Comparison of ENCODE assay signal across 1 cellular context in the genomic region with DNA sequence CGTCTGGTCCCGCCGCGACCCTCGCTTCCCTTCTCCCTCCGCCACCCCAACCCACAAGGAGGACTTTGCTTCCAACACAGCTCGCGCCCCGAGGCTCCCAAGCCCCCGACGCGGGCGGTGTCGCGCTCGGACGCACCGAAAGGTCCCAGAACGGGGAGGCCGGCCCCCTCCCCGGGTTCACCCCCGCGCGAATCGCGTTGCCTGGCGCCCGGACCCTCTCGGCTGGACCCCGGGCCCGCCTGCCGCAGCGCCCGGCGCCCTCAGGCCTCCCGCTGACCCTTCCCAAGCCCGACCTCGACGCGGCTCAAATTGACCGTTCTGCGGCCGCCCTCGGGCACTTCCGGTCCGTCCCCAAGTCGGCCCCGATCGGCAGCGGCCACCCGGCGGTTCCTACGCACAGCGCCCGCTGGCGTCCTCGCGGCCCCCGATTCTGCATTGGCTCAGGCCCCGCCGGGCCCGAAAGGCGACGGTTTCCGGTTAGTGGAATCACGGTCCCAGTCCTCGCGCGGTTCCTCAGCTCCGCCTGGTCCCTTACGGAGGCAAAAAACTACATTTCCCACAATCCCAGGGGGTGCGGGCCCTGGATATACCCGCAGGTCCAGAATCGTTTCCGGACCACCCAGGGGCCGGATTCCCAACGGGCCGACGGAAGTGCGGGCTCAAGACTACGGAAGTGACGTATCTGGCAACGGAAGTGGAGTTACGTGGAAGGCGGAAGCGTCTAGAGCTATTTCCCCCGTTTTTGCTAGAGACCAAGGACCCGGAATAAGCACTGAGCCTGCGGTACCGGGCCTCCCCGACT.
TF ChIP-seq lines count a peak whose summit lies in the region.

Gene AURKAIP1 (minus strand): TSS at position 347 of the 802 bp plus-strand sequence. CDS start 451 bp downstream, outside the sequence.

TF ChIP-seq in HepG2, 621 proteins besides CTCF, POLR2A, EP300 and RAD21 (continued from another document and continues in another):
- TF ChIP-seq DNMT3B (CRISPR knock-in tag; conservative IDR thresholded peaks at IDR 0.05) (no peak; the same call in 1 of the 2 replicates), ZNF160 (CRISPR knock-in tag; IDR thresholded peaks at IDR 0.05) (peak; percentile 91), ZNF468 (CRISPR knock-in tag; IDR thresholded peaks at IDR 0.05) (no peak), ZFP90 (CRISPR knock-in tag; IDR thresholded peaks at IDR 0.05; ENCODE audit: borderline replicate concordance) (no peak; the same call in 1 of the 2 replicates), NAIF1 (CRISPR knock-in tag; IDR thresholded peaks at IDR 0.05; ENCODE audit: borderline replicate concordance) (peak; percentile 49; the same call in 1 of the 2 replicates), PREB (CRISPR knock-in tag; IDR thresholded peaks at IDR 0.05) (peak; percentile 77; the same call in 1 of the 2 replicates), ZNF572 (CRISPR knock-in tag; IDR thresholded peaks at IDR 0.05) (peak; percentile 88; the same call in 1 of the 2 replicates), MTA1 (CRISPR knock-in tag; IDR thresholded peaks at IDR 0.05; ENCODE audit: borderline replicate concordance) (peak; percentile 75; the same call in 1 of the 2 replicates), ZNF34 (CRISPR knock-in tag; IDR thresholded peaks at IDR 0.05; ENCODE audit: borderline replicate concordance) (peak; percentile 99), XBP1 (CRISPR knock-in tag; IDR thresholded peaks at IDR 0.05) (no peak), KDM6A (CRISPR knock-in tag; IDR thresholded peaks at IDR 0.05; ENCODE audit: low read depth) (0 out of 2 replicates have a peak, but pooled peaks have one; percentile 3), ZC3H4 (CRISPR knock-in tag; IDR thresholded peaks at IDR 0.05; ENCODE audit: borderline replicate concordance) (no peak), ZNF331 (CRISPR knock-in tag; IDR thresholded peaks at IDR 0.05) (peak; percentile 98), ETV5 (CRISPR knock-in tag; IDR thresholded peaks at IDR 0.05; ENCODE audit: borderline replicate concordance) (peak; percentile 86), ZNF431 (CRISPR knock-in tag; IDR thresholded peaks at IDR 0.05; ENCODE audit: borderline replicate concordance, low read depth) (peak; percentile 67; the same call in 1 of the 2 replicates), PHF21A (CRISPR knock-in tag; IDR thresholded peaks at IDR 0.05) (peak; percentile 93), JUNB (CRISPR knock-in tag; IDR thresholded peaks at IDR 0.05; ENCODE audit: borderline replicate concordance) (no peak), FOXO1 (CRISPR knock-in tag; IDR thresholded peaks at IDR 0.05) (peak; percentile 70), TP53 (CRISPR knock-in tag; conservative IDR thresholded peaks at IDR 0.05) (peak; percentile 96; the same call in 1 of the 2 replicates), MZF1 (CRISPR knock-in tag; IDR thresholded peaks at IDR 0.05; ENCODE audit: borderline replicate concordance) (no peak), ASH2L (IDR thresholded peaks at IDR 0.05; ENCODE audit: insufficient read length, low read depth, low read length) (peak; percentile 98), TCF7 (IDR thresholded peaks at IDR 0.05; ENCODE audit: low read depth) (no peak), HCFC1 (IDR thresholded peaks at IDR 0.05; ENCODE audit: low read depth, low read length) (peak; percentile 95), REST (IDR thresholded peaks at IDR 0.05; ENCODE audit: borderline replicate concordance in 1 of 2, low read depth in 1 of 2, low read length in 2 of 2) (0 out of 4 replicates have a peak, but pooled peaks of 1 of the 2 experiments have one; percentile 63), CCDC6 (CRISPR knock-in tag; IDR thresholded peaks at IDR 0.05) (peak; percentile 98), BRD4 (CRISPR knock-in tag; IDR thresholded peaks at IDR 0.05) (peak; percentile 65; the same call in 1 of the 2 replicates), ZNF792 (CRISPR knock-in tag; IDR thresholded peaks at IDR 0.05) (peak; percentile 91), ZNF44 (CRISPR knock-in tag; IDR thresholded peaks at IDR 0.05) (peak; percentile 85; the same call in 1 of the 2 replicates), GLI4 (CRISPR knock-in tag; IDR thresholded peaks at IDR 0.05; ENCODE audit: borderline replicate concordance) (peak; percentile 78), NPAS2 (CRISPR knock-in tag; IDR thresholded peaks at IDR 0.05; ENCODE audit: borderline replicate concordance) (no peak), NFE2 (CRISPR knock-in tag; IDR thresholded peaks at IDR 0.05) (no peak), ZNF558 (CRISPR knock-in tag; IDR thresholded peaks at IDR 0.05; ENCODE audit: borderline replicate concordance) (no peak; the same call in 1 of the 2 replicates), SOX5 (CRISPR knock-in tag; IDR thresholded peaks at IDR 0.05; ENCODE audit: borderline replicate concordance) (peak; percentile 76; the same call in 1 of the 2 replicates), SP1 (IDR thresholded peaks at IDR 0.05) (no peak), SP1 (CRISPR knock-in tag; IDR thresholded peaks at IDR 0.05) (peak; percentile 93), SAFB2 (CRISPR knock-in tag; IDR thresholded peaks at IDR 0.05; ENCODE audit: borderline replicate concordance, low read depth) (no peak), ZNF556 (CRISPR knock-in tag; IDR thresholded peaks at IDR 0.05; ENCODE audit: borderline replicate concordance) (peak; percentile 100), TCF12 (IDR thresholded peaks at IDR 0.05) (no peak), TCF12 (CRISPR knock-in tag; IDR thresholded peaks at IDR 0.05) (peak; percentile 76), ELF4 (CRISPR knock-in tag; IDR thresholded peaks at IDR 0.05; ENCODE audit: borderline replicate concordance) (peak; percentile 97), AHR (CRISPR knock-in tag; IDR thresholded peaks at IDR 0.05) (peak; percentile 94), ZFP41 (CRISPR knock-in tag; IDR thresholded peaks at IDR 0.05; ENCODE audit: borderline replicate concordance) (peak; percentile 89), STAT5B (CRISPR knock-in tag; IDR thresholded peaks at IDR 0.05) (peak; percentile 86; the same call in 1 of the 2 replicates), MEIS2 (CRISPR knock-in tag; IDR thresholded peaks at IDR 0.05) (no peak; the same call in 1 of the 2 replicates), ZNF530 (CRISPR knock-in tag; IDR thresholded peaks at IDR 0.05; ENCODE audit: low read depth) (no peak)
- TF ChIP-seq, protein P1, sequence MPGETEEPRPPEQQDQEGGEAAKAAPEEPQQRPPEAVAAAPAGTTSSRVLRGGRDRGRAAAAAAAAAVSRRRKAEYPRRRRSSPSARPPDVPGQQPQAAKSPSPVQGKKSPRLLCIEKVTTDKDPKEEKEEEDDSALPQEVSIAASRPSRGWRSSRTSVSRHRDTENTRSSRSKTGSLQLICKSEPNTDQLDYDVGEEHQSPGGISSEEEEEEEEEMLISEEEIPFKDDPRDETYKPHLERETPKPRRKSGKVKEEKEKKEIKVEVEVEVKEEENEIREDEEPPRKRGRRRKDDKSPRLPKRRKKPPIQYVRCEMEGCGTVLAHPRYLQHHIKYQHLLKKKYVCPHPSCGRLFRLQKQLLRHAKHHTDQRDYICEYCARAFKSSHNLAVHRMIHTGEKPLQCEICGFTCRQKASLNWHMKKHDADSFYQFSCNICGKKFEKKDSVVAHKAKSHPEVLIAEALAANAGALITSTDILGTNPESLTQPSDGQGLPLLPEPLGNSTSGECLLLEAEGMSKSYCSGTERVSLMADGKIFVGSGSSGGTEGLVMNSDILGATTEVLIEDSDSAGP (CRISPR knock-in tag; IDR thresholded peaks at IDR 0.05; ENCODE audit: borderline replicate concordance) = peak; percentile 98
- TF ChIP-seq, protein P2, sequence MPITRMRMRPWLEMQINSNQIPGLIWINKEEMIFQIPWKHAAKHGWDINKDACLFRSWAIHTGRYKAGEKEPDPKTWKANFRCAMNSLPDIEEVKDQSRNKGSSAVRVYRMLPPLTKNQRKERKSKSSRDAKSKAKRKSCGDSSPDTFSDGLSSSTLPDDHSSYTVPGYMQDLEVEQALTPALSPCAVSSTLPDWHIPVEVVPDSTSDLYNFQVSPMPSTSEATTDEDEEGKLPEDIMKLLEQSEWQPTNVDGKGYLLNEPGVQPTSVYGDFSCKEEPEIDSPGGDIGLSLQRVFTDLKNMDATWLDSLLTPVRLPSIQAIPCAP (CRISPR knock-in tag; IDR thresholded peaks at IDR 0.05; ENCODE audit: low read depth) = no peak
- TF ChIP-seq, protein P3, sequence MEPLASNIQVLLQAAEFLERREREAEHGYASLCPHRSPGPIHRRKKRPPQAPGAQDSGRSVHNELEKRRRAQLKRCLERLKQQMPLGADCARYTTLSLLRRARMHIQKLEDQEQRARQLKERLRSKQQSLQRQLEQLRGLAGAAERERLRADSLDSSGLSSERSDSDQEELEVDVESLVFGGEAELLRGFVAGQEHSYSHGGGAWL (CRISPR knock-in tag; IDR thresholded peaks at IDR 0.05) = peak; percentile 57; the same call in 1 of the 2 replicates
- TF ChIP-seq, protein P4, sequence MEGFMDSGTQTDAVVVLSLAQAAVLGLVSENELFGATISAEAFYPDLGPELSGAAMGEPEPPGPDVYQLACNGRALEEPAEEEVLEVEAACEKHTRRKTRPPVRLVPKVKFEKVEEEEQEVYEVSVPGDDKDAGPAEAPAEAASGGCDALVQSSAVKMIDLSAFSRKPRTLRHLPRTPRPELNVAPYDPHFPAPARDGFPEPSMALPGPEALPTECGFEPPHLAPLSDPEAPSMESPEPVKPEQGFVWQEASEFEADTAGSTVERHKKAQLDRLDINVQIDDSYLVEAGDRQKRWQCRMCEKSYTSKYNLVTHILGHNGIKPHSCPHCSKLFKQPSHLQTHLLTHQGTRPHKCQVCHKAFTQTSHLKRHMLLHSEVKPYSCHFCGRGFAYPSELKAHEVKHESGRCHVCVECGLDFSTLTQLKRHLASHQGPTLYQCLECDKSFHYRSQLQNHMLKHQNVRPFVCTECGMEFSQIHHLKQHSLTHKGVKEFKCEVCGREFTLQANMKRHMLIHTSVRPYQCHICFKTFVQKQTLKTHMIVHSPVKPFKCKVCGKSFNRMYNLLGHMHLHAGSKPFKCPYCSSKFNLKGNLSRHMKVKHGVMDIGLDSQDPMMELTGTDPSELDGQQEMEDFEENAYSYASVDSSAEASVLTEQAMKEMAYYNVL (CRISPR knock-in tag; IDR thresholded peaks at IDR 0.05; ENCODE audit: borderline replicate concordance) = peak; percentile 82; the same call in 1 of the 2 replicates
- TF ChIP-seq, protein P5, sequence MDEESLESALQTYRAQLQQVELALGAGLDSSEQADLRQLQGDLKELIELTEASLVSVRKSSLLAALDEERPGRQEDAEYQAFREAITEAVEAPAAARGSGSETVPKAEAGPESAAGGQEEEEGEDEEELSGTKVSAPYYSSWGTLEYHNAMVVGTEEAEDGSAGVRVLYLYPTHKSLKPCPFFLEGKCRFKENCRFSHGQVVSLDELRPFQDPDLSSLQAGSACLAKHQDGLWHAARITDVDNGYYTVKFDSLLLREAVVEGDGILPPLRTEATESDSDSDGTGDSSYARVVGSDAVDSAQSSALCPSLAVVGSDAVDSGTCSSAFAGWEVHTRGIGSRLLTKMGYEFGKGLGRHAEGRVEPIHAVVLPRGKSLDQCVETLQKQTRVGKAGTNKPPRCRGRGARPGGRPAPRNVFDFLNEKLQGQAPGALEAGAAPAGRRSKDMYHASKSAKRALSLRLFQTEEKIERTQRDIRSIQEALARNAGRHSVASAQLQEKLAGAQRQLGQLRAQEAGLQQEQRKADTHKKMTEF (CRISPR knock-in tag; IDR thresholded peaks at IDR 0.05) = peak; percentile 100
- TF ChIP-seq, protein P6, sequence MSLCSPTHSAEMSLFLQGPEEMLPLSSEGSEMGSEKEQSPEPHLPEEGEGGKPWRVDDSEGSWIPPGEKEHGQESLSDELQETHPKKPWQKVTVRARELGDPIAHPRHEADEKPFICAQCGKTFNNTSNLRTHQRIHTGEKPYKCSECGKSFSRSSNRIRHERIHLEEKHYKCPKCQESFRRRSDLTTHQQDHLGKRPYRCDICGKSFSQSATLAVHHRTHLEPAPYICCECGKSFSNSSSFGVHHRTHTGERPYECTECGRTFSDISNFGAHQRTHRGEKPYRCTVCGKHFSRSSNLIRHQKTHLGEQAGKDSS (CRISPR knock-in tag; IDR thresholded peaks at IDR 0.05; ENCODE audit: borderline replicate concordance, low read depth) = peak; percentile 97; the same call in 1 of the 2 replicates
- TF ChIP-seq, protein P7, sequence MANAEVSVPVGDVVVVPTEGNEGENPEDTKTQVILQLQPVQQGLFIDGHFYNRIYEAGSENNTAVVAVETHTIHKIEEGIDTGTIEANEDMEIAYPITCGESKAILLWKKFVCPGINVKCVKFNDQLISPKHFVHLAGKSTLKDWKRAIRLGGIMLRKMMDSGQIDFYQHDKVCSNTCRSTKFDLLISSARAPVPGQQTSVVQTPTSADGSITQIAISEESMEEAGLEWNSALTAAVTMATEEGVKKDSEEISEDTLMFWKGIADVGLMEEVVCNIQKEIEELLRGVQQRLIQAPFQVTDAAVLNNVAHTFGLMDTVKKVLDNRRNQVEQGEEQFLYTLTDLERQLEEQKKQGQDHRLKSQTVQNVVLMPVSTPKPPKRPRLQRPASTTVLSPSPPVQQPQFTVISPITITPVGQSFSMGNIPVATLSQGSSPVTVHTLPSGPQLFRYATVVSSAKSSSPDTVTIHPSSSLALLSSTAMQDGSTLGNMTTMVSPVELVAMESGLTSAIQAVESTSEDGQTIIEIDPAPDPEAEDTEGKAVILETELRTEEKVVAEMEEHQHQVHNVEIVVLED (CRISPR knock-in tag; IDR thresholded peaks at IDR 0.05; ENCODE audit: borderline replicate concordance) = peak; percentile 91
